22 cellular contexts compared by ENCODE assay signal in the genomic region with DNA sequence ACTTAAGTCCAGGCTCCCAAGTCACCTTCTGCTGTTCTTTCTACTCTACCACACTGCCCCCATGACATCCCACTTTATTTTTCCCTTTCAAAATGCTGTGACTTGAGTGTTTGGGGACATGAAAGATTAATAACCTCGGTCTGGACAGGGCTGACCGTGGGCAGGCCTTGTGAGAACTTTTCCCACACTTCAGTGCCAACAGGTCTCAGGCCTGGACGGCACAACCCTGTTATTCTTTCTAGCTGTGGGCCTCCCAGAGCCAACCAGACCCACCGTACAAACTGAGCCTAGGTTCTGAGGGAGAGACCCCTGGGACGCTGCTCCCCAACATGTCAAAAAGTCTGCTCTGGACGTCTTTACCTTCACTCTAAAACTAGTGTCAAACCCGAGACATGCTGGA.
"Had no signal": no experiment of that assay in that cellular context is flagged by ENCODE, and none has a peak within 500 bp of the region (broad histone marks: within the 10 kb centered on the region; RNA-seq: fewer than 3 reads in every experiment).

No MANE protein-coding gene starts in this region.

- ATAC-seq: left ventricle myocardium superior; lower lobe of right lung; natural killer cell; right lobe of liver; stimulated activated memory B cell treated with anti-CD40 and anti-IgM and Interleukin-4, amounts not matched to agents 10 μg/mL and 1 μg/mL and 100 μg/mL, for 72 hours; stimulated activated naive CD8-positive, alpha-beta T cell treated with anti-CD3 and anti-CD28 coated beads, Interleukin-15, Interleukin-2, amounts not matched to agents 100 U/mL and 50 U/mL, for 24 hours; upper lobe of right lung had no signal

- H3K36me3 ChIP-seq: lower lobe of right lung, neutrophil, pancreas, right lobe of liver, transverse colon, upper lobe of right lung, uterus had no signal

- H3K9me3 ChIP-seq: lower lobe of right lung, neutrophil, pancreas, right lobe of liver, testis, transverse colon, upper lobe of right lung, uterus had no signal

- DNase-seq: dorsolateral prefrontal cortex; effector CD4-positive, alpha-beta T cell; hypothalamus; immature natural killer cell; left ventricle myocardium superior; lower lobe of right lung; natural killer cell; pancreas; retina; right lobe of liver; small intestine; stimulated activated CD4-positive, alpha-beta T cell treated with anti-CD3 and anti-CD28 coated beads, Interleukin-12 subunit alpha, Interleukin-12 subunit beta, amount 100 ng/mL, for 4 hours; stimulated activated CD4-positive, alpha-beta T cell treated with anti-CD3 and anti-CD28 coated beads, Interleukin-2, amount 100 ng/mL, for 24 hours; stimulated activated CD4-positive, alpha-beta T cell treated with anti-CD3 and anti-CD28 coated beads, Interleukin-4, amount 100 ng/mL, for 24 hours; stimulated activated naive CD8-positive, alpha-beta T cell treated with anti-CD3 and anti-CD28 coated beads, Interleukin-15, Interleukin-2, amounts not matched to agents 100 U/mL and 50 U/mL, for 24 hours; substantia nigra; testis; transverse colon; upper lobe of right lung; uterus had no signal

- H3K27ac ChIP-seq: dorsolateral prefrontal cortex, lower lobe of right lung, neutrophil, pancreas, right lobe of liver, testis, transverse colon, upper lobe of right lung, uterus had no signal

- H3K4me1 ChIP-seq: lower lobe of right lung, pancreas, right lobe of liver, testis, transverse colon, upper lobe of right lung, uterus had no signal

- H3K27me3 ChIP-seq: dorsolateral prefrontal cortex, neutrophil, pancreas, right lobe of liver, testis, transverse colon, upper lobe of right lung, uterus had no signal

- H3K4me3 ChIP-seq: dorsolateral prefrontal cortex, lower lobe of right lung, pancreas, right lobe of liver, testis, transverse colon, upper lobe of right lung, uterus had no signal
